ENCODE assay signal across 9 cellular contexts in genomic region chr12:27970391-27970980, GRCh38. TPM values are rescaled to one million over a fixed set of nuclear protein-coding genes. Genes with fewer than 3 reads are reported as not detected.
A peak's percentile ranks its signal among the peaks of the same experiment; 100 is the strongest.
DNase-seq lines count a peak whose midpoint lies in the region; ATAC-seq and TF ChIP-seq lines count a peak whose summit lies in the region.
"Had no signal": no experiment of that assay in that cellular context is flagged by ENCODE, and none has a peak within 500 bp of the region (broad histone marks: within the 10 kb centered on the region; RNA-seq: fewer than 3 reads in every experiment).

No MANE protein-coding gene starts in this region.

- no peak overlapping the region for H3K27ac Mint-ChIP-seq in neural crest cell (ENCODE audit: unreplicated experiment)

- peak overlapping the region in 2 of 4 donors; percentile 49 to 57 for H3K27ac ChIP-seq in Peyer's patch
- peak overlapping the region; percentile 61 to 91 (median 77) for H3K27ac ChIP-seq in esophagus squamous epithelium

- H3K4me1 Mint-ChIP-seq in neural crest cell = peaks cover 22% of the 10 kb centered on the region

- H3K4me3 Mint-ChIP-seq in neural crest cell = peak overlapping the region; percentile 90

- no peaks in the 10 kb centered on the region for H3K9me3 ChIP-seq in Peyer's patch
- H3K9me3 ChIP-seq in esophagus squamous epithelium = no peaks in the 10 kb centered on the region

- H3K9me3 Mint-ChIP-seq in neural crest cell = no peaks in the 10 kb centered on the region

- H3K4me1 ChIP-seq in Peyer's patch = peaks cover 0 to 33% (median 5%) of the 10 kb centered on the region in 4 donors
- H3K4me1 ChIP-seq in esophagus squamous epithelium = peaks cover 12 to 86% (median 34%) of the 10 kb centered on the region in 3 donors

- H3K4me3 ChIP-seq in GM08714 (ENCODE audit: low read length) (peak overlapping the region; percentile 67; the same call in 1 of the 2 replicates), Peyer's patch (peak overlapping the region; percentile 21 to 56 (median 48)), esophagus squamous epithelium (peak overlapping the region; percentile 53 to 77 (median 61))

- H3K27me3 ChIP-seq in Peyer's patch = peaks cover 0 to 37% of the 10 kb centered on the region in 2 donors
- peaks cover 0 to 77% (median 7%) of the 10 kb centered on the region in 4 donors for H3K27me3 ChIP-seq in esophagus squamous epithelium

- DNase-seq in Peyer's patch (peak in 2 of 3 donors; percentile 45 to 50), esophagus squamous epithelium (lab: John Stamatoyannopoulos, UW) (no peak), neural crest cell (ENCODE audit: low read depth, low spot score) (peak; percentile 34), NCI-H1092 treated with DMSO at 0.1 percent for 48 hours (lab: John Stamatoyannopoulos, UW) (no peak), GM19238 (ENCODE audit: insufficient read length, low spot score) (no peak)

- H3K27me3 Mint-ChIP-seq in neural crest cell (ENCODE audit: low read depth) = peaks cover 96% of the 10 kb centered on the region

- no peak for TF ChIP-seq CTCF in Peyer's patch (IDR thresholded peaks at IDR 0.05)
- TF ChIP-seq CTCF in esophagus squamous epithelium (IDR thresholded peaks at IDR 0.05) = no peak
- no peak for TF ChIP-seq CTCF in neural crest cell (conservative IDR thresholded peaks at IDR 0.05)

- no peak for TF ChIP-seq POLR2A in Peyer's patch (IDR thresholded peaks at IDR 0.05)
- no peak for TF ChIP-seq POLR2A in esophagus squamous epithelium (IDR thresholded peaks at IDR 0.05)

- intact Hi-C loops in esophagus squamous epithelium (cut with DNase I) = loop anchor here (10.0 kb wide), 1 partner anchor 214 kb away; no protein-coding TSS in a partner anchor

- WGBS in esophagus squamous epithelium, 2 donors = 0 to 3% methylated on average over 2 to 13 of the region's 64 CpGs

- peaks cover 2% of the 10 kb centered on the region for H3K36me3 Mint-ChIP-seq in neural crest cell (ENCODE audit: low read depth)

- ATAC-seq in GM21825 (IDR thresholded peaks at IDR 0.05; ENCODE audit: unreplicated experiment) (peak; percentile 30), GM19351 (IDR thresholded peaks at IDR 0.05; ENCODE audit: unreplicated experiment) (no peak)

- H3K36me3 ChIP-seq in Peyer's patch (no peaks in the 10 kb centered on the region), esophagus squamous epithelium (no peaks in the 10 kb centered on the region)

RNA-seq across cellular contexts. Expression of gene PTHLH, which starts 2.0 kb away (rescaled TPM):
- total RNA-seq in Peyer's patch = not detected
- 1 to 10 TPM; 4.5 to 9.6 (median 5.6) TPM for total RNA-seq in esophagus squamous epithelium
- total RNA-seq in neural crest cell = 0.27 and 0.56 TPM in 2 replicates
- total RNA-seq: T-helper 1 cell treated with Interleukin-12 subunit alpha and Interleukin-12 subunit beta and Interleukin-4 antibody, amounts not matched to agents 30 ng/mL and 1 ng/mL, for 36 hours had no signal

Comparison
In these comparisons a context has a peak if more than half of its experiments do, and no peak if none do; other contexts are left out.
1. DNase-seq: peak in Peyer's patch (2 of 3) and neural crest cell (single experiment); none in esophagus squamous epithelium (single experiment), NCI-H1092 treated with DMSO at 0.1 percent for 48 hours (single experiment) and GM19238 (single experiment).
2. Peak in every context shown above with its lines, with median percentiles within 50 percentile points of each other: H3K4me3 ChIP-seq.